ENCODE assay signal across 9 cellular contexts in the genomic region with DNA sequence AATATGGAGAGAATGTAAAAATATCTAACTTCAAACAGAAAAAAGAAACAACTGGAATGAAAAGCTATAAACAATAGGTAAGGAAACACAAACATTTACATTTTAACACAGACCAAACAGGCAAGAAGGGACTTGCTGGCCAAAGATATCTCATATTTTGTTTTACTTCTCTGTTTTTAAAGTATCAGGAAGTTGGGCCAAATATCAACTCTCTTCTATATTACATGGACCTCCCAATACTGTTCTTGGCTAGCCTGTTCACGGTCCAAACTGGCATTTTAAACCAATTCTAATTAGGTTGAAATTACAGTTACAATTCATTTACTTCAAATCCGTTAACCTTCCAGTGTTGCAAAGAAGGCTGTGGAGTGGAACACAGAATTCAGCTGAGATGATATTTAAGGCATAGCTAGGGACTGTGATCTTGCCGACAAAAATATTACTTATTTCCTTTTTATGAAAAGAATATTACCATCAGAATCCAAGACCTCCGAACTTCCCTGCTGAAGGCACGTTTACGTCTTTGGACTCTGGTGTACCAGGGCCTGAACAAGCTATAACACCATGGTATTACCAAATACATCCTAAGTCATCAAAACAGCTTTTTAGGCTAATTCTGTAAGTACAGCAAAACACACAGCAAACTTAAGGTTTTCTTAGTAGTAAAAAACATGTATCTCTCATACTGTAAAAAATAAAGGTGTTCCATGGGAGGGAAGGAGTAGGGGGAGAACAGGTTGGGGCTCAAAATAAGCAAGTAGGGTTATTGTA.
DNase-seq lines count a peak whose midpoint lies in the region; ATAC-seq, FAIRE-seq and TF ChIP-seq lines count a peak whose summit lies in the region.
"Had no signal": no experiment of that assay in that cellular context is flagged by ENCODE, and none has a peak within 500 bp of the region (broad histone marks: within the 10 kb centered on the region; RNA-seq: fewer than 3 reads in every experiment).

No MANE protein-coding gene starts in this region.

- 78% methylated on average over 3 of the region's 6 CpGs; no CpG with 5 or more reads in 1 of the 2 experiments for WGBS in IMR-90 (ENCODE audit: extremely low coverage in 2 of 2, insufficient read length in 1 of 2), 2 experiments

- peaks cover 0 to 14% of the 10 kb centered on the region in 2 experiments; a peak in 2 of 4 replicates for H3K79me1 ChIP-seq in IMR-90 (ENCODE audit: low read depth in 1 of 2, low read length in 2 of 2)

- H3K36me3 Mint-ChIP-seq in astrocyte (ENCODE audit: low read depth, unreplicated experiment) (peaks cover 26% of the 10 kb centered on the region), mesothelial cell of epicardium (peaks cover 7% of the 10 kb centered on the region)

- no peak overlapping the region for H2AFZ ChIP-seq in IMR-90 (replicated peaks; ENCODE audit: low read length, poor library complexity)
- no peak overlapping the region for H2AFZ ChIP-seq in astrocyte (ENCODE audit: low read depth, low read length)

- peak overlapping the region; percentile 76; the same call in 1 of the 2 replicates for H2BK20ac ChIP-seq in IMR-90 (ENCODE audit: low read depth, low read length)

- H3K36me3 ChIP-seq in BLaER1 (peaks cover 71% of the 10 kb centered on the region), IMR-90 (ENCODE audit: control insufficient read depth, insufficient read depth, low read length) (peaks cover 15% of the 10 kb centered on the region), astrocyte (ENCODE audit: insufficient read depth, low read length) (peaks cover 21% of the 10 kb centered on the region)

- peak overlapping the region; percentile 61; the same call in 1 of the 3 replicates for H2BK15ac ChIP-seq in IMR-90 (ENCODE audit: low read depth, low read length)

- peak overlapping the region; percentile 66 for H3K56ac ChIP-seq in IMR-90 (ENCODE audit: extremely low read depth, insufficient read depth, low read length)

- peak overlapping the region; percentile 89; the same call in 1 of the 2 replicates for H3K18ac ChIP-seq in IMR-90 (ENCODE audit: low read depth, low read length)

- peaks cover 100% of the 10 kb centered on the region for H4K20me1 ChIP-seq in BLaER1
- H4K20me1 ChIP-seq in IMR-90 (ENCODE audit: insufficient read depth, low read length): peaks cover 48% of the 10 kb centered on the region
- H4K20me1 ChIP-seq in astrocyte (ENCODE audit: insufficient read depth, low read length): peaks cover 56% of the 10 kb centered on the region

- peak overlapping the region; percentile 75 for H3K27ac ChIP-seq in BLaER1
- peak overlapping the region; percentile 81 for H3K27ac ChIP-seq in IMR-90 (ENCODE audit: insufficient read depth, low read length)
- H3K27ac ChIP-seq in astrocyte (ENCODE audit: low read depth, low read length): peak overlapping the region; percentile 93

- H3K4me1 Mint-ChIP-seq in astrocyte (ENCODE audit: low read depth, unreplicated experiment): peaks cover 22% of the 10 kb centered on the region
- peaks cover 61% of the 10 kb centered on the region for H3K4me1 Mint-ChIP-seq in mesothelial cell of epicardium

- peak overlapping the region; percentile 95 for H3K14ac ChIP-seq in IMR-90 (replicated peaks; ENCODE audit: low read depth, low read length)

- no peak for FAIRE-seq in astrocyte (lab: Jason Lieb, UNC)

- peaks cover 5% of the 10 kb centered on the region; the same call in 1 of the 2 replicates for H3K9me1 ChIP-seq in IMR-90 (ENCODE audit: insufficient read depth, low read length)

- TF ChIP-seq CTCF in IMR-90 (conservative IDR thresholded peaks at IDR 0.05; ENCODE audit: low read depth, low read length): no peak
- TF ChIP-seq CTCF in astrocyte (IDR thresholded peaks at IDR 0.05; ENCODE audit: insufficient read depth, low read depth, low read length): no peak
- no peak for TF ChIP-seq CTCF in mesothelial cell of epicardium (IDR thresholded peaks at IDR 0.05; ENCODE audit: unreplicated experiment)

- H3K9me3 Mint-ChIP-seq in astrocyte (ENCODE audit: unreplicated experiment): peaks cover 2% of the 10 kb centered on the region
- H3K9me3 Mint-ChIP-seq in mesothelial cell of epicardium: no peaks in the 10 kb centered on the region

- H3K27me3 ChIP-seq in BLaER1: no peaks in the 10 kb centered on the region
- no peaks in the 10 kb centered on the region for H3K27me3 ChIP-seq in IMR-90 (ENCODE audit: control insufficient read depth, insufficient read depth, low read length)
- no peaks in the 10 kb centered on the region for H3K27me3 ChIP-seq in astrocyte (ENCODE audit: insufficient read depth, low read length)

- H3K23ac ChIP-seq in IMR-90 (ENCODE audit: low read depth, low read length): peak overlapping the region; percentile 94

- H3K4me3 Mint-ChIP-seq in astrocyte (ENCODE audit: unreplicated experiment) (peak overlapping the region; percentile 95), mesothelial cell of epicardium (peak overlapping the region; percentile 61)

- peak overlapping the region; percentile 62 to 78 for H4K8ac ChIP-seq in IMR-90 (ENCODE audit: low read depth in 2 of 2, low read length in 2 of 2)

- CTCF ChIA-PET in IMR-90 (lab: Yijun Ruan, JAX): no interaction called here

- peak overlapping the region; percentile 44 for H2BK120ac ChIP-seq in IMR-90 (ENCODE audit: low read depth, low read length)

- H3K27me3 Mint-ChIP-seq in astrocyte (ENCODE audit: low read depth, unreplicated experiment) (no peaks in the 10 kb centered on the region), mesothelial cell of epicardium (ENCODE audit: low read depth) (no peaks in the 10 kb centered on the region)

- H4K91ac ChIP-seq in IMR-90 (ENCODE audit: insufficient read depth, low read depth, low read length): peak overlapping the region; percentile 68

- H3K27ac Mint-ChIP-seq in astrocyte (ENCODE audit: unreplicated experiment) (peak overlapping the region; percentile 91), mesothelial cell of epicardium (peak overlapping the region; percentile 85)

- in situ Hi-C loops in IMR-90 (cut with MboI; ENCODE audit: low sequenced_read_pairs): loop anchor here (10.0 kb wide), 1 partner anchor 1051 kb away; no protein-coding TSS in a partner anchor

- intact Hi-C loops in IMR-90 (cut with micrococcal nuclease): loop anchor here (1.0 to 5.0 kb wide), 2 partner anchors 71 to 138 kb away; no protein-coding TSS in a partner anchor

- peak overlapping the region; percentile 97 for H2BK5ac ChIP-seq in IMR-90 (ENCODE audit: low read depth, low read length, poor library complexity, severe bottlenecking)

- H2AK9ac ChIP-seq in IMR-90 (replicated peaks; ENCODE audit: low read depth, low read length, poor library complexity): no peak overlapping the region

- dilution Hi-C loops in IMR-90 (cut with HindIII; ENCODE audit: low sequenced_read_pairs, unreplicated experiment): no loop called here

- H3K9ac ChIP-seq in BLaER1: peak overlapping the region; percentile 90
- peak overlapping the region; percentile 100 for H3K9ac ChIP-seq in IMR-90 (ENCODE audit: low read depth, low read length)
- H3K9ac ChIP-seq in astrocyte (ENCODE audit: low read length): peak overlapping the region; percentile 99

- H3K4me3 ChIP-seq in BLaER1 (peak overlapping the region; percentile 89), IMR-90 (ENCODE audit: insufficient read depth, low read depth, low read length) (peak overlapping the region; percentile 99), astrocyte (ENCODE audit: insufficient read depth, low read depth, low read length) (peak overlapping the region; percentile 95)

- no TSS peak for BruUV-seq in IMR-90 (replicated peaks; lab: Mats Ljungman, UMichigan)

- ATAC-seq in IMR-90 (ENCODE audit: low read depth) (no peak), HG03439 (IDR thresholded peaks at IDR 0.05; ENCODE audit: unreplicated experiment) (no peak), GM19324 (IDR thresholded peaks at IDR 0.05; ENCODE audit: low FRiP score, unreplicated experiment) (no peak), GM19328 (IDR thresholded peaks at IDR 0.05; ENCODE audit: unreplicated experiment) (no peak)

- peaks cover 95% of the 10 kb centered on the region for H3K79me2 ChIP-seq in astrocyte (ENCODE audit: insufficient read depth, low read length)

- TF ChIP-seq POLR2A in IMR-90 (IDR thresholded peaks at IDR 0.05; ENCODE audit: low read depth, low read length): peak; percentile 60; the same call in 1 of the 2 replicates

- peak overlapping the region; percentile 90 for H3K4me2 ChIP-seq in BLaER1
- H3K4me2 ChIP-seq in IMR-90 (ENCODE audit: low read depth, low read length): peak overlapping the region; percentile 93
- peak overlapping the region; percentile 94 for H3K4me2 ChIP-seq in astrocyte (ENCODE audit: low read length)

- H3K4ac ChIP-seq in IMR-90 (ENCODE audit: low read depth, low read length): peak overlapping the region; percentile 87; the same call in 1 of the 2 replicates

- DNase-seq in IMR-90 (no peak), astrocyte (ENCODE audit: low read depth) (no peak), mesothelial cell of epicardium (ENCODE audit: low spot score in 2 of 2, unreplicated experiment in 2 of 2) (no peak), C1 segment of cervical spinal cord (lab: John Stamatoyannopoulos, UW) (no peak)
- DNase-seq: SHP77 treated with DMSO at 0.1 percent for 48 hours had no signal

- peak overlapping the region; percentile 40; the same call in 1 of the 2 replicates for H4K5ac ChIP-seq in IMR-90 (ENCODE audit: low read depth, low read length)

- peaks cover 58% of the 10 kb centered on the region for H3K4me1 ChIP-seq in BLaER1
- H3K4me1 ChIP-seq in IMR-90 (ENCODE audit: control insufficient read depth, insufficient read depth, low read length): peaks cover 5% of the 10 kb centered on the region
- peaks cover 39% of the 10 kb centered on the region for H3K4me1 ChIP-seq in astrocyte (ENCODE audit: insufficient read depth, low read length)

- POLR2A ChIA-PET in IMR-90 (lab: Charles Lee; ENCODE audit: unreplicated experiment): interaction anchor here (1.4 kb wide), 1 partner anchor 138 kb away, joined by 5 read pairs; no protein-coding TSS in a partner anchor

- TF ChIP-seq RAD21 in IMR-90 (IDR thresholded peaks at IDR 0.05; ENCODE audit: low read length): no peak

- H3K9me3 ChIP-seq in BLaER1 (no peaks in the 10 kb centered on the region), IMR-90 (ENCODE audit: control insufficient read depth, insufficient read depth, low read length) (no peaks in the 10 kb centered on the region), astrocyte (ENCODE audit: insufficient read depth, low read depth, low read length) (no peaks in the 10 kb centered on the region)

- H2AK5ac ChIP-seq in IMR-90 (ENCODE audit: low read depth, low read length): peak overlapping the region; percentile 48; the same call in 1 of the 2 replicates

TF ChIP-seq in IMR-90, 13 proteins besides CTCF, POLR2A, EP300 and RAD21 (continues in another document):
- TF ChIP-seq ELK1 (IDR thresholded peaks at IDR 0.05; ENCODE audit: borderline replicate concordance, low read depth, low read length): no peak
